16 cellular contexts compared by ENCODE assay signal in genomic region chr13:99125335-99125915, GRCh38.
DNase-seq lines count a peak whose midpoint lies in the region; ATAC-seq and TF ChIP-seq lines count a peak whose summit lies in the region.
"Had no signal": no experiment of that assay in that cellular context is flagged by ENCODE, and none has a peak within 500 bp of the region (broad histone marks: within the 10 kb centered on the region; RNA-seq: fewer than 3 reads in every experiment).

No MANE protein-coding gene starts in this region.

- peaks cover 4 to 5% of the 10 kb centered on the region in 2 donors for H3K36me3 Mint-ChIP-seq in activated T-cell treated with anti-CD3 and anti-CD28 coated beads, Interleukin-2, amount 50 U/mL, for 72 hours (ENCODE audit: insufficient read depth in 2 of 2)
- H3K36me3 Mint-ChIP-seq in chondrocyte (ENCODE audit: low read depth): no peaks in the 10 kb centered on the region
- H3K36me3 Mint-ChIP-seq in stimulated activated effector memory CD8-positive, alpha-beta T cell treated with anti-CD3 and anti-CD28 coated beads, Interleukin-12 subunit alpha, Interleukin-12 subunit beta, amount 100 ng/mL, for 72 hours: no peaks in the 10 kb centered on the region
- no peaks in the 10 kb centered on the region for H3K36me3 Mint-ChIP-seq in activated naive CD4-positive, alpha-beta T cell treated with anti-CD3 and anti-CD28 coated beads, Interleukin-2, amount 10 ng/mL, durations not matched to agents 7 days and 5 days
- H3K36me3 Mint-ChIP-seq: T-cell had no signal

- H3K27ac ChIP-seq in SJSA1: peak overlapping the region; percentile 55
- H3K27ac ChIP-seq: prostate gland had no signal

- peaks cover 2 to 4% of the 10 kb centered on the region in 2 donors for H3K9me3 Mint-ChIP-seq in activated T-cell treated with anti-CD3 and anti-CD28 coated beads, Interleukin-2, amount 50 U/mL, for 72 hours
- peaks cover 2% of the 10 kb centered on the region for H3K9me3 Mint-ChIP-seq in chondrocyte (ENCODE audit: low read depth)
- H3K9me3 Mint-ChIP-seq in stimulated activated effector memory CD8-positive, alpha-beta T cell treated with anti-CD3 and anti-CD28 coated beads, Interleukin-12 subunit alpha, Interleukin-12 subunit beta, amount 100 ng/mL, for 72 hours: peaks cover 3% of the 10 kb centered on the region
- H3K9me3 Mint-ChIP-seq in activated naive CD4-positive, alpha-beta T cell treated with anti-CD3 and anti-CD28 coated beads, Interleukin-2, amount 10 ng/mL, durations not matched to agents 7 days and 5 days: peaks cover under 1% of the 10 kb centered on the region
- H3K9me3 Mint-ChIP-seq: T-cell had no signal

- peaks cover 31% of the 10 kb centered on the region for H3K4me1 ChIP-seq in SJSA1 (replicated peaks)
- H3K4me1 ChIP-seq: prostate gland had no signal

- peak overlapping the region; percentile 7 for H3K27ac Mint-ChIP-seq in activated T-cell treated with anti-CD3 and anti-CD28 coated beads, Interleukin-2, amount 50 U/mL, for 72 hours
- H3K27ac Mint-ChIP-seq in chondrocyte (ENCODE audit: unreplicated experiment): peak overlapping the region; percentile 91
- H3K27ac Mint-ChIP-seq in stimulated activated effector memory CD8-positive, alpha-beta T cell treated with anti-CD3 and anti-CD28 coated beads, Interleukin-12 subunit alpha, Interleukin-12 subunit beta, amount 100 ng/mL, for 72 hours: peak overlapping the region; percentile 64
- no peak overlapping the region for H3K27ac Mint-ChIP-seq in activated naive CD4-positive, alpha-beta T cell treated with anti-CD3 and anti-CD28 coated beads, Interleukin-2, amount 10 ng/mL, durations not matched to agents 7 days and 5 days
- H3K27ac Mint-ChIP-seq: T-cell had no signal

- H3K4me1 Mint-ChIP-seq in activated T-cell treated with anti-CD3 and anti-CD28 coated beads, Interleukin-2, amount 50 U/mL, for 72 hours (ENCODE audit: low read depth): peaks cover 41% of the 10 kb centered on the region
- peaks cover 38% of the 10 kb centered on the region for H3K4me1 Mint-ChIP-seq in chondrocyte (ENCODE audit: low read depth)
- H3K4me1 Mint-ChIP-seq in stimulated activated effector memory CD8-positive, alpha-beta T cell treated with anti-CD3 and anti-CD28 coated beads, Interleukin-12 subunit alpha, Interleukin-12 subunit beta, amount 100 ng/mL, for 72 hours: peaks cover 34% of the 10 kb centered on the region
- peaks cover 19% of the 10 kb centered on the region for H3K4me1 Mint-ChIP-seq in activated naive CD4-positive, alpha-beta T cell treated with anti-CD3 and anti-CD28 coated beads, Interleukin-2, amount 10 ng/mL, durations not matched to agents 7 days and 5 days

- no peak for DNase-seq in activated T-cell treated with anti-CD3 and anti-CD28 coated beads, Interleukin-2, amount 50 U/mL, for 72 hours
- no peak for DNase-seq in activated T-cell treated with anti-CD3 and anti-CD28 coated beads, Interleukin-2, amount 50 U/mL, for 1 hour
- DNase-seq in SJSA1 (ENCODE audit: low read depth in 1 of 2, low spot score in 2 of 2) (peak in 1 of 2 experiments; percentile 70), chondrocyte (ENCODE audit: low spot score) (no peak)
- DNase-seq in stimulated activated effector memory CD8-positive, alpha-beta T cell treated with anti-CD3 and anti-CD28 coated beads, Interleukin-12 subunit alpha, Interleukin-12 subunit beta, amount 100 ng/mL, for 72 hours (ENCODE audit: low spot score in 2 of 2): no peak
- no peak for DNase-seq in activated naive CD4-positive, alpha-beta T cell treated with anti-CD3 and anti-CD28 coated beads, Interleukin-2, amount 10 ng/mL, durations not matched to agents 7 days and 5 days
- DNase-seq: activated CD4-positive, CD25-positive, alpha-beta regulatory T cell treated with anti-CD3 and anti-CD28 coated beads, Interleukin-2, amount 50 U/mL, for 72 hours; Calu3; effector CD8-positive, alpha-beta T cell; NCI-H1694 treated with DMSO at 0.1 percent for 48 hours; NCI-H524; T-cell had no signal

- no peak overlapping the region for H3K4me3 ChIP-seq in SJSA1
- H3K4me3 ChIP-seq: prostate gland had no signal

- no peak for TF ChIP-seq CTCF in chondrocyte (IDR thresholded peaks at IDR 0.05)

- CTCF ChIA-PET in activated naive CD4-positive, alpha-beta T cell treated with anti-CD3 and anti-CD28 coated beads, Interleukin-2, amount 10 ng/mL, durations not matched to agents 7 days and 5 days (lab: Charles Lee): interaction anchor here (0.8 kb wide), 1 partner anchor 92 kb away, joined by 3 read pairs; no protein-coding TSS in a partner anchor

- H3K4me3 Mint-ChIP-seq in activated T-cell treated with anti-CD3 and anti-CD28 coated beads, Interleukin-2, amount 50 U/mL, for 72 hours: peak overlapping the region; percentile 59 to 69
- peak overlapping the region; percentile 45 for H3K4me3 Mint-ChIP-seq in chondrocyte (ENCODE audit: unreplicated experiment)
- H3K4me3 Mint-ChIP-seq in stimulated activated effector memory CD8-positive, alpha-beta T cell treated with anti-CD3 and anti-CD28 coated beads, Interleukin-12 subunit alpha, Interleukin-12 subunit beta, amount 100 ng/mL, for 72 hours: peak overlapping the region; percentile 46
- H3K4me3 Mint-ChIP-seq in activated naive CD4-positive, alpha-beta T cell treated with anti-CD3 and anti-CD28 coated beads, Interleukin-2, amount 10 ng/mL, durations not matched to agents 7 days and 5 days: no peak overlapping the region
- H3K4me3 Mint-ChIP-seq: T-cell had no signal

- H3K36me3 ChIP-seq in SJSA1: no peaks in the 10 kb centered on the region
- H3K36me3 ChIP-seq: brain microvascular endothelial cell, prostate gland had no signal

- H3K27me3 Mint-ChIP-seq in activated T-cell treated with anti-CD3 and anti-CD28 coated beads, Interleukin-2, amount 50 U/mL, for 72 hours (ENCODE audit: low read depth): no peaks in the 10 kb centered on the region
- peaks cover under 1% of the 10 kb centered on the region for H3K27me3 Mint-ChIP-seq in chondrocyte (ENCODE audit: low read depth)
- peaks cover 4% of the 10 kb centered on the region for H3K27me3 Mint-ChIP-seq in activated naive CD4-positive, alpha-beta T cell treated with anti-CD3 and anti-CD28 coated beads, Interleukin-2, amount 10 ng/mL, durations not matched to agents 7 days and 5 days

- H3K27me3 ChIP-seq in SJSA1 (replicated peaks): no peaks in the 10 kb centered on the region
- H3K27me3 ChIP-seq: brain microvascular endothelial cell had no signal

- ATAC-seq in activated T-cell treated with anti-CD3 and anti-CD28 coated beads, Interleukin-2, amount 50 U/mL, for 72 hours (replicated peaks in 1 of 2): no peak
- no peak for ATAC-seq in stimulated activated effector memory CD8-positive, alpha-beta T cell treated with anti-CD3 and anti-CD28 coated beads, Interleukin-12 subunit alpha, Interleukin-12 subunit beta, amount 100 ng/mL, for 72 hours
- no peak for ATAC-seq in GM19397 (IDR thresholded peaks at IDR 0.05; ENCODE audit: unreplicated experiment)
- no peak for ATAC-seq in GM21723 (IDR thresholded peaks at IDR 0.05; ENCODE audit: unreplicated experiment)

- 0 out of 2 replicates have a peak, but pooled peaks cover under 1% of the 10 kb centered on the region for H3K9me3 ChIP-seq in SJSA1 (replicated peaks)
- H3K9me3 ChIP-seq: prostate gland had no signal
